Comparison of ENCODE assay signal across 8 cellular contexts in genomic region chr2:166417669-166418068, GRCh38. TPM values are rescaled to one million over a fixed set of nuclear protein-coding genes. Genes with fewer than 3 reads are reported as not detected.
DNase-seq lines count a peak whose midpoint lies in the region; ATAC-seq and TF ChIP-seq lines count a peak whose summit lies in the region.

No MANE protein-coding gene starts in this region.

- CTCF ChIA-PET in WTC11 (lab: Charles Lee) = interaction anchor here (0.6 to 1.8 kb wide), 8 partner anchors 16 to 638 kb away, joined by 3 to 7 read pairs (median 4); partner anchors contain the start of genes SCN1A and SCN9A

- no peaks in the 10 kb centered on the region for H3K27me3 Mint-ChIP-seq in WTC11 (ENCODE audit: low read depth)

- ATAC-seq in GM18502 (IDR thresholded peaks at IDR 0.05; ENCODE audit: poor library complexity, unreplicated experiment) = peak; percentile 60
- ATAC-seq in WTC11 = peak; percentile 61
- no peak for ATAC-seq in GM19023 (IDR thresholded peaks at IDR 0.05; ENCODE audit: unreplicated experiment)

- no peak overlapping the region for H3K4me3 Mint-ChIP-seq in WTC11

- TF ChIP-seq EP300 in Ishikawa (IDR thresholded peaks at IDR 0.05; ENCODE audit: borderline replicate concordance) = no peak
- no peak for TF ChIP-seq EP300 in suprapubic skin (IDR thresholded peaks at IDR 0.05)

- H3K27ac ChIP-seq in suprapubic skin = no peak overlapping the region

- no peak for DNase-seq in WTC11 (ENCODE audit: low spot score)
- peak; percentile 20 for DNase-seq in midbrain (lab: John Stamatoyannopoulos, UW)
- DNase-seq in posterior vena cava (ENCODE audit: low spot score) = no peak
- DNase-seq in suprapubic skin (ENCODE audit: low spot score in 2 of 2) = no peak
- no peak for DNase-seq in DMS79 treated with DMSO at 0.1 percent for 48 hours (lab: John Stamatoyannopoulos, UW)

- no peaks in the 10 kb centered on the region for H3K27me3 ChIP-seq in suprapubic skin

- WGBS in suprapubic skin = 57% methylated on average over 2 of the region's 2 CpGs

- H3K36me3 Mint-ChIP-seq in WTC11 = no peaks in the 10 kb centered on the region

- TF ChIP-seq POLR2A in suprapubic skin (IDR thresholded peaks at IDR 0.05) = no peak

- H3K9me3 Mint-ChIP-seq in WTC11 = no peaks in the 10 kb centered on the region

- peak; percentile 31 for TF ChIP-seq RAD21 in Ishikawa (IDR thresholded peaks at IDR 0.05; ENCODE audit: low read depth)

- intact Hi-C loops in posterior vena cava (cut with DNase I) = no loop called here

- TF ChIP-seq CTCF in WTC11 (IDR thresholded peaks at IDR 0.05) = no peak
- no peak for TF ChIP-seq CTCF in suprapubic skin (IDR thresholded peaks at IDR 0.05)

- H3K36me3 ChIP-seq in suprapubic skin = no peaks in the 10 kb centered on the region

- no peaks in the 10 kb centered on the region for H3K4me1 Mint-ChIP-seq in WTC11

- no peak overlapping the region for H3K4me3 ChIP-seq in suprapubic skin

- POLR2A ChIA-PET in WTC11 (lab: Charles Lee) = interaction anchor here (0.6 kb wide), 1 partner anchor 460 kb away, joined by 11 read pairs; no protein-coding TSS in a partner anchor

- no peak overlapping the region for H3K27ac Mint-ChIP-seq in WTC11

- H3K4me1 ChIP-seq in suprapubic skin = no peaks in the 10 kb centered on the region

- H3K9me3 ChIP-seq in suprapubic skin = no peaks in the 10 kb centered on the region

TF ChIP-seq in Ishikawa, 13 proteins besides CTCF, POLR2A, EP300 and RAD21:
- TF ChIP-seq TEAD4 (IDR thresholded peaks at IDR 0.05) (no peak), FOXM1 (IDR thresholded peaks at IDR 0.05; ENCODE audit: borderline replicate concordance, low read depth) (no peak), MAX (IDR thresholded peaks at IDR 0.05) (no peak), TCF12 (IDR thresholded peaks at IDR 0.05; ENCODE audit: low read depth) (no peak), CEBPB (IDR thresholded peaks at IDR 0.05) (no peak), NFIC (IDR thresholded peaks at IDR 0.05) (no peak), TAF1 (IDR thresholded peaks at IDR 0.05; ENCODE audit: low read depth) (no peak), EGR1 (IDR thresholded peaks at IDR 0.05) (no peak), ZBTB7A (IDR thresholded peaks at IDR 0.05; ENCODE audit: low read depth) (no peak)

TF ChIP-seq in WTC11, 78 proteins besides CTCF, POLR2A, EP300 and RAD21:
- no peak for TF ChIP-seq ZNF219 (CRISPR knock-in tag; IDR thresholded peaks at IDR 0.05; ENCODE audit: borderline replicate concordance)

RNA-seq across cellular contexts. Expression of gene SCN9A, which starts 41.9 kb away (rescaled TPM):
- total RNA-seq in WTC11 (2021) (7.3 to 9.8 TPM (median 8.2 TPM) in 3 replicates), posterior vena cava (1 to 10 TPM; 2.5 to 5.7 TPM), suprapubic skin (1 to 10 TPM; 1.1 to 8.8 (median 5.2) TPM)
